Comparison of ENCODE assay signal across 1 cellular context in genomic region chr19:13861714-13862531, GRCh38.
TF ChIP-seq lines count a peak whose summit lies in the region.

No MANE protein-coding gene starts in this region.

TF ChIP-seq in IMR-90, 13 proteins besides CTCF, POLR2A, EP300 and RAD21 (continued from another document):
- TF ChIP-seq MAFK (IDR thresholded peaks at IDR 0.05; ENCODE audit: low read depth, low read length): no peak
- TF ChIP-seq MAZ (IDR thresholded peaks at IDR 0.05; ENCODE audit: borderline replicate concordance, low read depth, low read length): peak; percentile 80
- TF ChIP-seq ELK1 (IDR thresholded peaks at IDR 0.05; ENCODE audit: borderline replicate concordance, low read depth, low read length): no peak
- no peak for TF ChIP-seq USF2 (IDR thresholded peaks at IDR 0.05; ENCODE audit: low read depth, low read length)
- peak; percentile 81; the same call in 1 of the 2 replicates for TF ChIP-seq CHD1 (IDR thresholded peaks at IDR 0.05; ENCODE audit: low read depth, low read length)
- peak; percentile 78 for TF ChIP-seq SMC3 (IDR thresholded peaks at IDR 0.05; ENCODE audit: low read depth, low read length)
- peak; percentile 46; the same call in 1 of the 2 replicates for TF ChIP-seq CEBPB (IDR thresholded peaks at IDR 0.05; ENCODE audit: low read depth, low read length)
- no peak; the same call in 1 of the 2 replicates for TF ChIP-seq BHLHE40 (IDR thresholded peaks at IDR 0.05; ENCODE audit: low read depth, low read length)
- peak; percentile 61; the same call in 1 of the 2 replicates for TF ChIP-seq NFE2L2 (IDR thresholded peaks at IDR 0.05; ENCODE audit: low read depth, low read length)
- TF ChIP-seq FOS (IDR thresholded peaks at IDR 0.05; ENCODE audit: low read depth, low read length): peak; percentile 94
